Comparison of ENCODE assay signal across 1 cellular context in the genomic region with DNA sequence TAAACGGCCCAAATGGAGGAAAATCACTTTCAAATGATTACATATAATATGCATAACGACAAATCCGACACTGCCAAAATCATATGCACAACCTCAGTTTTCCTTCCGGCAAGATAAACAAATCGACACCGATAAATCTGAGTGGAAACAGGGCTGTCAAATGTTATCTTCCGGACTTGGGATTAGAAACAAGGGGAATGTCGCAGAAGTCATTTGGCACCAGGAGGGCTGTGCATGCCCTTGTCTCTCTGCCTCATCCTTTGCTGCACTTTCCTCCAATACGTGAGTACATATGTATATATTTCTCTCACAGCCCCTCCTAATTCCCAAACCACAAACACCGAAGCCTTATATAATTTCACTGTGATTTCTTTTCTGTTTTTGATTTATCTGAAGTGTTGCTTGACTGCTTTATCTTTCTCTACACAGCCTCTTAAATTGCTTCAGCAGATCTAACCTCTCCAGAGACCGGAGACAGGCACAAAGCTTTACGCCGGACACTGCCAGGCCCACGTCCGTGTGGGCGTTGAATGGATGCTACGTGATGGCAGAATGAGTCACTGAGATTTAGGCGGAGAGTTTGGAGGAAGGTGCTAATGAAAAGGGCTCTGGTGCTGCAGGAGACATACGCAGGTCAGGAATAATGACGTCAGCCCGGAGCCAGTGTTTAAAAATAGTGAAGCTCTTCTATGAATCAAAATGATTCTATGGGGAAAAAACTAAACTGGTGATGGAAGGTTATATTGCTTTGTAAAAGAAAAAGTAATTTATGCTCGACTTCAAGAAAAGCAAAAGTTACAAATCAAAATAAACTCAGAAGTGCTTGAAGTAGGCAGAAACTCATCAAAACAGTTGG.
TF ChIP-seq lines count a peak whose summit lies in the region.

No MANE protein-coding gene starts in this region.

TF ChIP-seq in K562, 482 proteins besides CTCF, POLR2A, EP300 and RAD21 (continued from another document):
- TF ChIP-seq, protein P1, sequence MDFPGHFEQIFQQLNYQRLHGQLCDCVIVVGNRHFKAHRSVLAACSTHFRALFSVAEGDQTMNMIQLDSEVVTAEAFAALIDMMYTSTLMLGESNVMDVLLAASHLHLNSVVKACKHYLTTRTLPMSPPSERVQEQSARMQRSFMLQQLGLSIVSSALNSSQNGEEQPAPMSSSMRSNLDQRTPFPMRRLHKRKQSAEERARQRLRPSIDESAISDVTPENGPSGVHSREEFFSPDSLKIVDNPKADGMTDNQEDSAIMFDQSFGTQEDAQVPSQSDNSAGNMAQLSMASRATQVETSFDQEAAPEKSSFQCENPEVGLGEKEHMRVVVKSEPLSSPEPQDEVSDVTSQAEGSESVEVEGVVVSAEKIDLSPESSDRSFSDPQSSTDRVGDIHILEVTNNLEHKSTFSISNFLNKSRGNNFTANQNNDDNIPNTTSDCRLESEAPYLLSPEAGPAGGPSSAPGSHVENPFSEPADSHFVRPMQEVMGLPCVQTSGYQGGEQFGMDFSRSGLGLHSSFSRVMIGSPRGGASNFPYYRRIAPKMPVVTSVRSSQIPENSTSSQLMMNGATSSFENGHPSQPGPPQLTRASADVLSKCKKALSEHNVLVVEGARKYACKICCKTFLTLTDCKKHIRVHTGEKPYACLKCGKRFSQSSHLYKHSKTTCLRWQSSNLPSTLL (IDR thresholded peaks at IDR 0.05), result no peak
- TF ChIP-seq, protein P2, sequence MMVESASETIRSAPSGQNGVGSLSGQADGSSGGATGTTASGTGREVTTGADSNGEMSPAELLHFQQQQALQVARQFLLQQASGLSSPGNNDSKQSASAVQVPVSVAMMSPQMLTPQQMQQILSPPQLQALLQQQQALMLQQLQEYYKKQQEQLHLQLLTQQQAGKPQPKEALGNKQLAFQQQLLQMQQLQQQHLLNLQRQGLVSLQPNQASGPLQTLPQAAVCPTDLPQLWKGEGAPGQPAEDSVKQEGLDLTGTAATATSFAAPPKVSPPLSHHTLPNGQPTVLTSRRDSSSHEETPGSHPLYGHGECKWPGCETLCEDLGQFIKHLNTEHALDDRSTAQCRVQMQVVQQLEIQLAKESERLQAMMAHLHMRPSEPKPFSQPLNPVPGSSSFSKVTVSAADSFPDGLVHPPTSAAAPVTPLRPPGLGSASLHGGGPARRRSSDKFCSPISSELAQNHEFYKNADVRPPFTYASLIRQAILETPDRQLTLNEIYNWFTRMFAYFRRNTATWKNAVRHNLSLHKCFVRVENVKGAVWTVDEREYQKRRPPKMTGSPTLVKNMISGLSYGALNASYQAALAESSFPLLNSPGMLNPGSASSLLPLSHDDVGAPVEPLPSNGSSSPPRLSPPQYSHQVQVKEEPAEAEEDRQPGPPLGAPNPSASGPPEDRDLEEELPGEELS (CRISPR knock-in tag; IDR thresholded peaks at IDR 0.05; ENCODE audit: borderline replicate concordance), result no peak
- TF ChIP-seq RAD51 (IDR thresholded peaks at IDR 0.05; ENCODE audit: borderline replicate concordance, low read depth), result no peak
- no peak for TF ChIP-seq RBM34 (IDR thresholded peaks at IDR 0.05; ENCODE audit: borderline replicate concordance, insufficient read depth, low read length)
- TF ChIP-seq ETS2 (tag; IDR thresholded peaks at IDR 0.05; ENCODE audit: borderline replicate concordance, poor library complexity, severe bottlenecking), result no peak
- TF ChIP-seq DNMT1 (IDR thresholded peaks at IDR 0.05), result no peak
- no peak for TF ChIP-seq HNRNPK (IDR thresholded peaks at IDR 0.05; ENCODE audit: low read depth, low read length, poor library complexity, severe bottlenecking)
- no peak for TF ChIP-seq SLC30A9 (CRISPR knock-in tag; IDR thresholded peaks at IDR 0.05)
- no peak for TF ChIP-seq ARID1B (IDR thresholded peaks at IDR 0.05)
- TF ChIP-seq ZNF511 (CRISPR knock-in tag; IDR thresholded peaks at IDR 0.05), result no peak
- TF ChIP-seq ZNF695 (CRISPR knock-in tag; IDR thresholded peaks at IDR 0.05), result no peak
- no peak for TF ChIP-seq NR4A1 (CRISPR knock-in tag; IDR thresholded peaks at IDR 0.05)
- TF ChIP-seq NR4A1 (tag; IDR thresholded peaks at IDR 0.05), result no peak
- TF ChIP-seq STAT5B (CRISPR knock-in tag; IDR thresholded peaks at IDR 0.05), result no peak
- TF ChIP-seq ZNF384 (IDR thresholded peaks at IDR 0.05; ENCODE audit: low read depth, low read length), result no peak
